In the genomic region with DNA sequence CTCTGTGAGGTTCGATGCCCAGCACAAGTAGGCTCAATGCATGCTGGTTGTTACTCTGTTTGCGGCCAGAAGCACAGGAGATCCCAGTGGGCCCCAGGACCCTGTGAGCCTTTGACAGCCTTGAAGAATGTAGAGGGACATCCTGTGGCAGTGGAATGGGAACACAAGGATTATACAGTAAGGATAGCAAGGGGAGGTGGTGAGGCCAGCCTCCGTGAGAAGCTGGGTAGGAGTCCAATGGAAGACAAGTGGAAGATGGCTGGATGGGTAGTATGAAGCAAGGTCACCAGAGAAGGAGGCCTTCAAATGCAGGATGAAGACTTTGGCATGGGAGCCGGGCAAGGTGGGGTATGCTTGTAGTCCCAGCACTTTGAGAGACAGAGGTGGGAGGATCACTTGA, we compare ENCODE assay signal across 27 cellular contexts.
"Had no signal": no experiment of that assay in that cellular context is flagged by ENCODE, and none has a peak within 500 bp of the region (broad histone marks: within the 10 kb centered on the region; RNA-seq: fewer than 3 reads in every experiment).

No MANE protein-coding gene starts in this region.

- DNase-seq: stimulated activated CD4-positive, alpha-beta T cell treated with anti-CD3 and anti-CD28 coated beads, Interleukin-2, amount 100 ng/mL, for 48 hours; stimulated activated CD4-positive, alpha-beta T cell treated with anti-CD3 and anti-CD28 coated beads, Interleukin-4, amount 100 ng/mL, for 1 hour; stimulated activated CD4-positive, alpha-beta T cell treated with anti-CD3 and anti-CD28 coated beads, Interleukin-4, amount 100 ng/mL, for 24 hours; stimulated activated CD4-positive, alpha-beta T cell treated with anti-CD3 and anti-CD28 coated beads, Interleukin-4, amount 100 ng/mL, for 4 hours; stimulated activated CD8-positive, alpha-beta memory T cell treated with anti-CD3 and anti-CD28 coated beads, Interleukin-4, amount 100 ng/mL, for 48 hours; stimulated activated naive B cell treated with anti-CD40 and anti-IgM and Interleukin-4, amounts not matched to agents 10 μg/mL and 1 μg/mL and 100 μg/mL, for 72 hours; stimulated activated naive CD4-positive, alpha-beta T cell; stimulated activated naive CD4-positive, alpha-beta T cell treated with Interleukin-2 at 50 U/mL for 16 hours; stimulated activated naive CD8-positive, alpha-beta T cell treated with anti-CD3 and anti-CD28 coated beads, Interleukin-15, amount 100 ng/mL, for 72 hours; stimulated activated naive CD8-positive, alpha-beta T cell treated with anti-CD3 and anti-CD28 coated beads, Interleukin-15, Interleukin-2, amounts not matched to agents 100 U/mL and 50 U/mL, for 24 hours; stomach; substantia nigra; testis; thyroid gland; tibial artery; transverse colon; trophoblast cell; upper lobe of right lung; uterus had no signal

- FAIRE-seq: urothelium cell line had no signal

- H3K36me3 ChIP-seq: stomach, suprapubic skin, thoracic aorta, thyroid gland, tibial artery, tibial nerve, transverse colon, upper lobe of left lung, upper lobe of right lung, uterus, vagina had no signal

- H3K4me1 ChIP-seq: stomach, suprapubic skin, testis, thyroid gland, tibial artery, tibial nerve, transverse colon, upper lobe of left lung, upper lobe of right lung, uterus, vagina had no signal

- ATAC-seq: stimulated activated effector memory CD8-positive, alpha-beta T cell treated with anti-CD3 and anti-CD28 coated beads, Interleukin-12 subunit alpha, Interleukin-12 subunit beta, amount 100 ng/mL, for 72 hours; stimulated activated memory B cell treated with anti-CD40 and anti-IgM and Interleukin-4, amounts not matched to agents 10 μg/mL and 1 μg/mL and 100 μg/mL, for 72 hours; stimulated activated naive B cell treated with anti-CD40 and anti-IgM and Interleukin-4, amounts not matched to agents 10 μg/mL and 1 μg/mL and 100 μg/mL, for 72 hours; stimulated activated naive CD8-positive, alpha-beta T cell treated with anti-CD3 and anti-CD28 coated beads, Interleukin-15, amount 100 ng/mL, for 72 hours; stimulated activated naive CD8-positive, alpha-beta T cell treated with anti-CD3 and anti-CD28 coated beads, Interleukin-15, Interleukin-2, amounts not matched to agents 100 U/mL and 50 U/mL, for 24 hours; upper lobe of right lung had no signal

- H3K4me3 ChIP-seq: stomach, suprapubic skin, testis, thoracic aorta, thyroid gland, tibial artery, tibial nerve, transverse colon, upper lobe of left lung, upper lobe of right lung, uterus, vagina had no signal

- H3K27ac ChIP-seq: stomach, suprapubic skin, testis, thoracic aorta, thyroid gland, tibial artery, tibial nerve, transverse colon, upper lobe of left lung, upper lobe of right lung, uterus, vagina had no signal

- H3K27me3 ChIP-seq: testis, thyroid gland, tibial artery, tibial nerve, transverse colon, upper lobe of left lung, upper lobe of right lung, uterus, vagina had no signal

- H3K9me3 ChIP-seq: stomach, suprapubic skin, testis, thoracic aorta, thyroid gland, tibial artery, tibial nerve, transverse colon, upper lobe of left lung, upper lobe of right lung, uterus, vagina had no signal
